Comparison of ENCODE assay signal across 17 cellular contexts in the genomic region with DNA sequence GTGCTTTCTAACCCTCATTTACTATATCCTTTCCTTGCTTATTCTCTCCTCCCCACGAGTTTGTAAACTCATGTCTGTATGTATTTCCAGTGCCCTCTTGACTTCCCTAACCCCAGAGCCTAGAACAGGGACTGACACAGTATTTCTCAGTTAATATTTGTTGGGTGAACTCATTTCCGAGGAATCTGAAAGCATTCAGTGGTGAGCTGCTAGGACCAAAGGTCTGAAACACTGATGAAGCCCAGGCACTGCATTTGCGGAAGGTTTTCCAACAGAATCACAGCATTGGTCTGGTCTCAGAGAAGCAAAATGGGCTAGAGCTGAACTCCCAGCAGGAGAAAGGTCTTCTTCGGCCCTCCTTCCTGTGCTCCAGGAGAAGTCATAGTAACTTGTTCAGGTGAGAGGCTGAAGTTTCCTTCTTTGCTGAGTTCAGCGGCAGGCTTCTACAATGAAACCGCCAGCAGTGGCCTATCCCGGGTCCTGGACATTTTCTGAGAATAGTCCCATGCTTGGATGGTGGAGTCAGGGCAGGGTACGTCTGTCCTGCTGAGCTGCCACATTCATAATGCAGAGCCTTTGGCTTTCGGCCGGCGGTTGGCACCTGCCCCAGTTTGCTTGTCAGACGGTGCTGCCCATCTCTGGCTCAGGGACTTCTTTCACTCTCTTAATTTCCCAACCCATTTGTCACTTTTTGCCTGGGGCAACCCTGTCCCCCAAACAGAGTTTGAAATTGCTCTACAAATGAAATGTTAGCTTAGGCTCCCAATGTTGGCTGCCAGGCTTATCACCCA. TPM values are rescaled to one million over a fixed set of nuclear protein-coding genes. Genes with fewer than 3 reads are reported as not detected.
"Had no signal": no experiment of that assay in that cellular context is flagged by ENCODE, and none has a peak within 500 bp of the region (broad histone marks: within the 10 kb centered on the region; RNA-seq: fewer than 3 reads in every experiment).

No MANE protein-coding gene starts in this region.

- H3K27ac Mint-ChIP-seq: activated CD8-positive, alpha-beta memory T cell treated with anti-CD3 and anti-CD28 coated beads, Interleukin-2, amount 10 ng/mL, durations not matched to agents 7 days and 5 days; activated naive CD4-positive, alpha-beta T cell treated with anti-CD3 and anti-CD28 coated beads, Interleukin-2, amount 50 U/mL, for 24 hours; activated T-cell treated with anti-CD3 and anti-CD28 coated beads, Interleukin-2, amount 50 U/mL, for 24 hours; mesothelial cell of epicardium; stimulated activated naive B cell treated with anti-CD40 and anti-IgM and Interleukin-4, amounts not matched to agents 10 μg/mL and 1 μg/mL and 100 μg/mL, for 72 hours; T-helper 2 cell treated with Interferon-gamma antibody and Interleukin-4, amounts not matched to agents 5 μg/mL and 100 μg/mL, for 36 hours had no signal

- H3K27me3 Mint-ChIP-seq: activated CD8-positive, alpha-beta memory T cell treated with anti-CD3 and anti-CD28 coated beads, Interleukin-2, amount 10 ng/mL, durations not matched to agents 7 days and 5 days; activated naive CD4-positive, alpha-beta T cell treated with anti-CD3 and anti-CD28 coated beads, Interleukin-2, amount 50 U/mL, for 24 hours; stimulated activated naive B cell treated with anti-CD40 and anti-IgM and Interleukin-4, amounts not matched to agents 10 μg/mL and 1 μg/mL and 100 μg/mL, for 72 hours had no signal

- DNase-seq: activated CD4-positive, alpha-beta T cell treated with anti-CD3 and anti-CD28 coated beads, Interleukin-2, amount 50 U/mL, for 48 hours; activated CD4-positive, CD25-positive, alpha-beta regulatory T cell treated with anti-CD3 and anti-CD28 coated beads, Interleukin-2, amount 50 U/mL, for 72 hours; activated CD8-positive, alpha-beta memory T cell treated with anti-CD3 and anti-CD28 coated beads, Interleukin-2, amount 10 ng/mL, durations not matched to agents 7 days and 5 days; activated effector memory CD4-positive, alpha-beta T cell treated with Interleukin-2 at 50 U/mL for 16 hours; activated T-cell treated with anti-CD3 and anti-CD28 coated beads, Interleukin-2, amount 50 U/mL, for 24 hours; brain microvascular endothelial cell; stimulated activated naive B cell treated with anti-CD40 and anti-IgM and Interleukin-4, amounts not matched to agents 10 μg/mL and 1 μg/mL and 100 μg/mL, for 72 hours had no signal

- H3K4me3 ChIP-seq: dorsolateral prefrontal cortex, esophagus muscularis mucosa, smooth muscle cell, suprapubic skin, upper lobe of left lung had no signal

- H3K9me3 Mint-ChIP-seq: activated naive CD4-positive, alpha-beta T cell treated with anti-CD3 and anti-CD28 coated beads, Interleukin-2, amount 50 U/mL, for 24 hours; activated T-cell treated with anti-CD3 and anti-CD28 coated beads, Interleukin-2, amount 50 U/mL, for 24 hours; mesothelial cell of epicardium; stimulated activated naive B cell treated with anti-CD40 and anti-IgM and Interleukin-4, amounts not matched to agents 10 μg/mL and 1 μg/mL and 100 μg/mL, for 72 hours; T-helper 2 cell treated with Interferon-gamma antibody and Interleukin-4, amounts not matched to agents 5 μg/mL and 100 μg/mL, for 36 hours had no signal

- H3K4me1 ChIP-seq: esophagus muscularis mucosa, suprapubic skin, upper lobe of left lung had no signal

- ATAC-seq: activated CD8-positive, alpha-beta memory T cell treated with anti-CD3 and anti-CD28 coated beads, Interleukin-2, amount 10 ng/mL, durations not matched to agents 7 days and 5 days; stimulated activated naive B cell treated with anti-CD40 and anti-IgM and Interleukin-4, amounts not matched to agents 10 μg/mL and 1 μg/mL and 100 μg/mL, for 72 hours had no signal

- H3K4me2 ChIP-seq: smooth muscle cell had no signal

- H3K4me1 Mint-ChIP-seq: activated CD8-positive, alpha-beta memory T cell treated with anti-CD3 and anti-CD28 coated beads, Interleukin-2, amount 10 ng/mL, durations not matched to agents 7 days and 5 days; activated naive CD4-positive, alpha-beta T cell treated with anti-CD3 and anti-CD28 coated beads, Interleukin-2, amount 50 U/mL, for 24 hours; mesothelial cell of epicardium; stimulated activated naive B cell treated with anti-CD40 and anti-IgM and Interleukin-4, amounts not matched to agents 10 μg/mL and 1 μg/mL and 100 μg/mL, for 72 hours had no signal

- H3K27me3 ChIP-seq: brain microvascular endothelial cell, neutrophil, suprapubic skin, upper lobe of left lung had no signal

- H3K9me3 ChIP-seq: esophagus muscularis mucosa, neutrophil, suprapubic skin, upper lobe of left lung had no signal

- H3K4me3 Mint-ChIP-seq: activated CD8-positive, alpha-beta memory T cell treated with anti-CD3 and anti-CD28 coated beads, Interleukin-2, amount 10 ng/mL, durations not matched to agents 7 days and 5 days; activated naive CD4-positive, alpha-beta T cell treated with anti-CD3 and anti-CD28 coated beads, Interleukin-2, amount 50 U/mL, for 24 hours; activated T-cell treated with anti-CD3 and anti-CD28 coated beads, Interleukin-2, amount 50 U/mL, for 24 hours; mesothelial cell of epicardium; stimulated activated naive B cell treated with anti-CD40 and anti-IgM and Interleukin-4, amounts not matched to agents 10 μg/mL and 1 μg/mL and 100 μg/mL, for 72 hours; T-helper 2 cell treated with Interferon-gamma antibody and Interleukin-4, amounts not matched to agents 5 μg/mL and 100 μg/mL, for 36 hours had no signal

- H3K27ac ChIP-seq: brain microvascular endothelial cell, dorsolateral prefrontal cortex, esophagus muscularis mucosa, neutrophil, suprapubic skin, upper lobe of left lung had no signal

- H3K36me3 ChIP-seq: brain microvascular endothelial cell, esophagus muscularis mucosa, neutrophil, suprapubic skin, upper lobe of left lung had no signal

RNA-seq across cellular contexts. Expression of gene SOX11, which starts 57.0 kb away (rescaled TPM):
- total RNA-seq: activated CD8-positive, alpha-beta memory T cell treated with anti-CD3 and anti-CD28 coated beads, Interleukin-2, amount 10 ng/mL, durations not matched to agents 7 days and 5 days had no signal
- polyA plus RNA-seq: keratinocyte had no signal
